ENCODE assay signal across 12 cellular contexts in genomic region chr13:76383671-76384461, GRCh38.
DNase-seq lines count a peak whose midpoint lies in the region; ATAC-seq, FAIRE-seq and TF ChIP-seq lines count a peak whose summit lies in the region.
"Had no signal": no experiment of that assay in that cellular context is flagged by ENCODE, and none has a peak within 500 bp of the region (broad histone marks: within the 10 kb centered on the region; RNA-seq: fewer than 3 reads in every experiment).

No MANE protein-coding gene starts in this region.

- no peak overlapping the region for H3K4me3 ChIP-seq in IMR-90 (ENCODE audit: insufficient read depth, low read depth, low read length)
- H3K4me3 ChIP-seq in astrocyte (ENCODE audit: insufficient read depth, low read depth, low read length) = no peak overlapping the region
- H3K4me3 ChIP-seq: K562 had no signal

- no peak overlapping the region for H3K23ac ChIP-seq in IMR-90 (ENCODE audit: low read depth, low read length)

- H3K27me3 ChIP-seq in IMR-90 (ENCODE audit: control insufficient read depth, insufficient read depth, low read length) = peaks cover 20% of the 10 kb centered on the region
- peaks cover 36% of the 10 kb centered on the region for H3K27me3 ChIP-seq in astrocyte (ENCODE audit: insufficient read depth, low read length)

- TF ChIP-seq POLR2A in IMR-90 (IDR thresholded peaks at IDR 0.05; ENCODE audit: low read depth, low read length) = no peak

- no peaks in the 10 kb centered on the region for H3K36me3 Mint-ChIP-seq in astrocyte (ENCODE audit: low read depth, unreplicated experiment)
- H3K36me3 Mint-ChIP-seq: CD4-positive, CD25-positive, alpha-beta regulatory T cell had no signal

- CTCF ChIA-PET in IMR-90 (lab: Yijun Ruan, JAX) = no interaction called here

- no peak for TF ChIP-seq RAD21 in IMR-90 (IDR thresholded peaks at IDR 0.05; ENCODE audit: low read length)

- WGBS in IMR-90 (ENCODE audit: extremely low coverage in 2 of 2, insufficient read length in 1 of 2), 2 experiments = no CpG with 5 or more reads among the region's 2 CpGs

- H2BK15ac ChIP-seq in IMR-90 (ENCODE audit: low read depth, low read length) = no peak overlapping the region

- dilution Hi-C loops in IMR-90 (cut with HindIII; ENCODE audit: low sequenced_read_pairs, unreplicated experiment) = no loop called here

- no peaks in the 10 kb centered on the region for H3K27me3 Mint-ChIP-seq in astrocyte (ENCODE audit: low read depth, unreplicated experiment)
- H3K27me3 Mint-ChIP-seq: CD4-positive, CD25-positive, alpha-beta regulatory T cell; stimulated activated naive CD8-positive, alpha-beta T cell treated with anti-CD3 and anti-CD28 coated beads, Interleukin-15, Interleukin-2, amounts not matched to agents 100 ng/mL and 50 ng/mL, for 24 hours had no signal

- H3K27ac Mint-ChIP-seq in astrocyte (ENCODE audit: unreplicated experiment) = peak overlapping the region; percentile 91
- H3K27ac Mint-ChIP-seq: CD4-positive, CD25-positive, alpha-beta regulatory T cell; stimulated activated naive CD8-positive, alpha-beta T cell treated with anti-CD3 and anti-CD28 coated beads, Interleukin-15, Interleukin-2, amounts not matched to agents 100 ng/mL and 50 ng/mL, for 24 hours had no signal

- FAIRE-seq in astrocyte (lab: Jason Lieb, UNC) = peak; percentile 62
- FAIRE-seq: K562 had no signal

- H3K27ac ChIP-seq in IMR-90 (ENCODE audit: insufficient read depth, low read length) (peak overlapping the region; percentile 58; the same call in 1 of the 2 replicates), astrocyte (ENCODE audit: low read depth, low read length) (peak overlapping the region; percentile 78)

- in situ Hi-C loops in IMR-90 (cut with MboI; ENCODE audit: low sequenced_read_pairs) (no loop called here), G401 (cut with HindIII; ENCODE audit: low sequenced_read_pairs) (no loop called here)

- no peaks in the 10 kb centered on the region for H3K79me2 ChIP-seq in astrocyte (ENCODE audit: insufficient read depth, low read length)

- POLR2A ChIA-PET in IMR-90 (lab: Charles Lee; ENCODE audit: unreplicated experiment) = no interaction called here

- H4K5ac ChIP-seq in IMR-90 (ENCODE audit: low read depth, low read length) = no peak overlapping the region

- H2BK5ac ChIP-seq in IMR-90 (ENCODE audit: low read depth, low read length, poor library complexity, severe bottlenecking) = no peak overlapping the region

- no peak overlapping the region for H3K4ac ChIP-seq in IMR-90 (ENCODE audit: low read depth, low read length)

- H3K4me1 ChIP-seq in IMR-90 (ENCODE audit: control insufficient read depth, insufficient read depth, low read length) = peaks cover 4% of the 10 kb centered on the region; the same call in 1 of the 2 replicates
- peaks cover 7% of the 10 kb centered on the region for H3K4me1 ChIP-seq in astrocyte (ENCODE audit: insufficient read depth, low read length)

- intact Hi-C loops in IMR-90 (cut with micrococcal nuclease) = loop anchor here (1.0 to 10.0 kb wide), 5 partner anchors 77 to 521 kb away; no protein-coding TSS in a partner anchor

- H4K8ac ChIP-seq in IMR-90 (ENCODE audit: low read depth in 2 of 2, low read length in 2 of 2) = no peak overlapping the region

- peaks cover 5% of the 10 kb centered on the region for H3K9me3 Mint-ChIP-seq in astrocyte (ENCODE audit: unreplicated experiment)
- H3K9me3 Mint-ChIP-seq: stimulated activated naive CD8-positive, alpha-beta T cell treated with anti-CD3 and anti-CD28 coated beads, Interleukin-15, Interleukin-2, amounts not matched to agents 100 ng/mL and 50 ng/mL, for 24 hours had no signal

- no TSS peak for BruUV-seq in IMR-90 (replicated peaks; lab: Mats Ljungman, UMichigan)

- H2BK120ac ChIP-seq in IMR-90 (ENCODE audit: low read depth, low read length) = no peak overlapping the region

- H3K56ac ChIP-seq in IMR-90 (ENCODE audit: extremely low read depth, insufficient read depth, low read length) = no peak overlapping the region

- no peak for TF ChIP-seq CTCF in IMR-90 (conservative IDR thresholded peaks at IDR 0.05; ENCODE audit: low read depth, low read length)
- TF ChIP-seq CTCF in astrocyte (IDR thresholded peaks at IDR 0.05; ENCODE audit: insufficient read depth, low read depth, low read length) = no peak

- no peak overlapping the region for H3K4me3 Mint-ChIP-seq in astrocyte (ENCODE audit: unreplicated experiment)
- H3K4me3 Mint-ChIP-seq: CD4-positive, CD25-positive, alpha-beta regulatory T cell; stimulated activated naive CD8-positive, alpha-beta T cell treated with anti-CD3 and anti-CD28 coated beads, Interleukin-15, Interleukin-2, amounts not matched to agents 100 ng/mL and 50 ng/mL, for 24 hours had no signal

- H3K36me3 ChIP-seq in IMR-90 (ENCODE audit: control insufficient read depth, insufficient read depth, low read length) = no peaks in the 10 kb centered on the region
- H3K36me3 ChIP-seq in astrocyte (ENCODE audit: insufficient read depth, low read length) = no peaks in the 10 kb centered on the region

- no peak overlapping the region for H2AK5ac ChIP-seq in IMR-90 (ENCODE audit: low read depth, low read length)

- H4K91ac ChIP-seq in IMR-90 (ENCODE audit: insufficient read depth, low read depth, low read length) = no peak overlapping the region

- no peak overlapping the region for H2BK20ac ChIP-seq in IMR-90 (ENCODE audit: low read depth, low read length)

- H3K4me1 Mint-ChIP-seq in astrocyte (ENCODE audit: low read depth, unreplicated experiment) = peaks cover 49% of the 10 kb centered on the region
- H3K4me1 Mint-ChIP-seq: CD4-positive, CD25-positive, alpha-beta regulatory T cell had no signal

- no peak overlapping the region for H2AFZ ChIP-seq in IMR-90 (replicated peaks; ENCODE audit: low read length, poor library complexity)
- no peak overlapping the region for H2AFZ ChIP-seq in astrocyte (ENCODE audit: low read depth, low read length)

- no peak overlapping the region for H3K9ac ChIP-seq in IMR-90 (ENCODE audit: low read depth, low read length)
- no peak overlapping the region for H3K9ac ChIP-seq in astrocyte (ENCODE audit: low read length)

- H3K14ac ChIP-seq in IMR-90 (replicated peaks; ENCODE audit: low read depth, low read length) = no peak overlapping the region

- H3K79me1 ChIP-seq in IMR-90 (ENCODE audit: low read depth in 1 of 2, low read length in 2 of 2) = no peaks in the 10 kb centered on the region

- no peaks in the 10 kb centered on the region for H3K9me1 ChIP-seq in IMR-90 (ENCODE audit: insufficient read depth, low read length)

- peak overlapping the region; percentile 8; the same call in 1 of the 2 replicates for H3K4me2 ChIP-seq in IMR-90 (ENCODE audit: low read depth, low read length)
- peak overlapping the region; percentile 39 for H3K4me2 ChIP-seq in astrocyte (ENCODE audit: low read length)

- peak; percentile 14 for DNase-seq in A172 (ENCODE audit: low spot score)
- DNase-seq in IMR-90 = peak; percentile 94
- DNase-seq in astrocyte (ENCODE audit: low read depth) = peak; percentile 92
- peak; percentile 69 for DNase-seq in kidney tubule cell (ENCODE audit: low spot score)
- DNase-seq in activated CD4-positive, alpha-beta T cell treated with anti-CD3 and anti-CD28 coated beads for 1 hour = no peak
- no peak for DNase-seq in G401 (ENCODE audit: low spot score)
- DNase-seq in SKM-1 (lab: John Stamatoyannopoulos, UW; ENCODE audit: unreplicated experiment) = no peak
- DNase-seq: CD4-positive, CD25-positive, alpha-beta regulatory T cell; cortex of kidney had no signal

- H3K9me3 ChIP-seq in IMR-90 (ENCODE audit: control insufficient read depth, insufficient read depth, low read length) = 0 out of 2 replicates have a peak, but pooled peaks cover 2% of the 10 kb centered on the region
- H3K9me3 ChIP-seq in astrocyte (ENCODE audit: insufficient read depth, low read depth, low read length) = peaks cover 2% of the 10 kb centered on the region

- no peak overlapping the region for H3K18ac ChIP-seq in IMR-90 (ENCODE audit: low read depth, low read length)

- ATAC-seq in IMR-90 (ENCODE audit: low read depth) (peak; percentile 95), GM21515 (IDR thresholded peaks at IDR 0.05; ENCODE audit: unreplicated experiment) (no peak)
- ATAC-seq: K562 had no signal

- H4K20me1 ChIP-seq in IMR-90 (ENCODE audit: insufficient read depth, low read length) (peaks cover 3% of the 10 kb centered on the region; the same call in 1 of the 2 replicates), astrocyte (ENCODE audit: insufficient read depth, low read length) (peaks cover 5% of the 10 kb centered on the region)

- no peak overlapping the region for H2AK9ac ChIP-seq in IMR-90 (replicated peaks; ENCODE audit: low read depth, low read length, poor library complexity)

TF ChIP-seq in IMR-90, 13 proteins besides CTCF, POLR2A, EP300 and RAD21:
- TF ChIP-seq BHLHE40 (IDR thresholded peaks at IDR 0.05; ENCODE audit: low read depth, low read length) (peak; percentile 64), MAFK (IDR thresholded peaks at IDR 0.05; ENCODE audit: low read depth, low read length) (no peak), RCOR1 (IDR thresholded peaks at IDR 0.05; ENCODE audit: insufficient replicate concordance, low read length) (no peak), FOS (IDR thresholded peaks at IDR 0.05; ENCODE audit: low read depth, low read length) (peak; percentile 70)
TF ChIP-seq in IMR-90: peak in this region for 2.

Comparison
In these comparisons a context has a peak if more than half of its experiments do, and no peak if none do; other contexts are left out.
1. DNase-seq: peak in A172 (single experiment), IMR-90 (single experiment), astrocyte (single experiment) and kidney tubule cell (single experiment); none in activated CD4-positive, alpha-beta T cell treated with anti-CD3 and anti-CD28 coated beads for 1 hour (single experiment), G401 (single experiment) and SKM-1 (single experiment).